ENCODE assay signal across 8 cellular contexts in the genomic region with DNA sequence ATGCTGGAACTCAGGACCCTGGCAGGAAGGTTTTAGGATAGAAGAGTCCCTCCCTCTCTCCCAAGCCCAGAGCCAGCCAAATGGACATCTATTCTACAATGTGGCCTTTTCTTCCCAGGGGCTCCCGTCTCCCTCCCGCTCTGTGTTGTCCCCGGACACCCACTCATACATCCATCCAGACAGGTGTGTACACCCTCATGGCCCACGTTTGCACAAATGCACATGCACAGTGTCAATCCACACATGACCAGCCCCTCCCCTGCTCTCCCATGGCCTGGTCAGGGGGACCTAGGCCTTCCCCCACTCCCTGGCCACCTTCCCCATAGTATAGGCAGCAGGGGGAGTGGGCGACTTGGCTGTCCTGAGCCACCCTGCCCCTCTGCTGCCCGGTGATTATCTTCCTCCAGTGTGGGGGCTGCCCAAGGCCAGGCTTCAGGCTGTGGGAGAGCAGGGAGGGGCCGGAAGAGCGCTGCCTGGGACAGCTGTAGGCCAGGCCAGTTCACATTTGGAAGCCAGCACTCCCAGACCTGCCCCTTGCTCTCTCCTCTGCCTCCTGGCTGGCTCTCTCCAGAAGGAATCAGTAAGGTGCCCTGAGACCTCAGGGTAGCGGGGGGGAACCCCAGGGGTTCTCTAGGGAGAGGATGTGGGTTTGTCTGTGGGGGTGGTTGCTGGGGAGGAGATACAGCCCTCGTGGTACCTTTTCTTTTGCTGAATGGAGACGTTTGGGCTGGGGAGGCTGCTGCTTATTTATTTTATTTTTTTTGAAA. TPM values are rescaled to one million over a fixed set of nuclear protein-coding genes. Genes with fewer than 3 reads are reported as not detected.
DNase-seq lines count a peak whose midpoint lies in the region; ATAC-seq, FAIRE-seq and TF ChIP-seq lines count a peak whose summit lies in the region.

No MANE protein-coding gene starts in this region.

- no peaks in the 10 kb centered on the region for H3K36me3 Mint-ChIP-seq in natural killer cell

- no peak for TF ChIP-seq RAD21 in SK-N-SH (IDR thresholded peaks at IDR 0.05; ENCODE audit: low read length)

- FAIRE-seq in H54 (lab: Jason Lieb, UNC): no peak

- WGBS in SK-N-SH (ENCODE audit: low lambda C conversion rate): 67% methylated on average over 8 of the region's 11 CpGs

- no peaks in the 10 kb centered on the region for H4K20me1 ChIP-seq in SK-N-SH (ENCODE audit: insufficient read depth)

- H3K9me3 Mint-ChIP-seq in natural killer cell: no peaks in the 10 kb centered on the region

- no peak overlapping the region; a peak in 1 of 4 replicates for H3K27ac ChIP-seq in SK-N-SH (ENCODE audit: low read depth in 2 of 2, low read length in 1 of 2)

- no peak overlapping the region for H3K9ac ChIP-seq in SK-N-SH

- H3K4me3 ChIP-seq in SK-N-SH (ENCODE audit: low read depth in 2 of 2, low read length in 1 of 2): no peak overlapping the region

- peak; percentile 63 for DNase-seq in activated CD4-positive, alpha-beta T cell treated with anti-CD3 and anti-CD28 coated beads, Interleukin-2, amount 50 U/mL, for 1 hour
- peak; percentile 59 for DNase-seq in natural killer cell
- DNase-seq in H54 (ENCODE audit: insufficient read length, low spot score): no peak
- DNase-seq in NCI-H1092 treated with DMSO at 0.1 percent for 48 hours (lab: John Stamatoyannopoulos, UW): no peak
- no peak for DNase-seq in SK-N-SH
- DNase-seq in DMS79 treated with DMSO at 0.1 percent for 48 hours (lab: John Stamatoyannopoulos, UW): no peak

- POLR2A ChIA-PET in SK-N-SH (lab: Yijun Ruan, JAX): no interaction called here

- H3K27me3 ChIP-seq in SK-N-SH (ENCODE audit: insufficient read depth): no peaks in the 10 kb centered on the region

- no peaks in the 10 kb centered on the region for H3K9me2 ChIP-seq in SK-N-SH

- ATAC-seq in GM18502 (IDR thresholded peaks at IDR 0.05; ENCODE audit: poor library complexity, unreplicated experiment) (peak; percentile 59), HG03066 (IDR thresholded peaks at IDR 0.05; ENCODE audit: low read depth, unreplicated experiment) (peak; percentile 50), natural killer cell (peak; percentile 49 to 74 (median 72))

- intact Hi-C loops in natural killer cell (cut with micrococcal nuclease): loop anchor here (5.0 kb wide), 1 partner anchor 33 kb away; no protein-coding TSS in a partner anchor

- H3K79me2 ChIP-seq in SK-N-SH (ENCODE audit: insufficient read depth): no peaks in the 10 kb centered on the region

- no peak for TF ChIP-seq POLR2A in H54 (IDR thresholded peaks at IDR 0.05; ENCODE audit: low read depth, low read length)

- no peaks in the 10 kb centered on the region for H3K36me3 ChIP-seq in SK-N-SH (replicated peaks in 1 of 2; ENCODE audit: control insufficient read depth in 1 of 2, insufficient read depth in 2 of 2, low read length in 1 of 2)

- H3K4me2 ChIP-seq in SK-N-SH: no peak overlapping the region

- H2AFZ ChIP-seq in SK-N-SH (ENCODE audit: low read depth): no peak overlapping the region

- H3K27ac Mint-ChIP-seq in natural killer cell: peak overlapping the region; percentile 82 to 100

- no peak for TF ChIP-seq EP300 in SK-N-SH (IDR thresholded peaks at IDR 0.05; ENCODE audit: borderline replicate concordance in 1 of 2, low read depth in 1 of 2, low read length in 1 of 2)

- H3K4me1 Mint-ChIP-seq in natural killer cell: peaks cover 41 to 56% of the 10 kb centered on the region in 2 donors

- TF ChIP-seq CTCF in natural killer cell (IDR thresholded peaks at IDR 0.05) (no peak), SK-N-SH (IDR thresholded peaks at IDR 0.05) (no peak)

- no peaks in the 10 kb centered on the region for H3K9me3 ChIP-seq in SK-N-SH

- CTCF ChIA-PET in SK-N-SH (lab: Yijun Ruan, JAX): interaction anchor here (1.2 to 1.4 kb wide), 2 partner anchors 10 to 16 kb away, joined by 3 to 8 read pairs; no protein-coding TSS in a partner anchor

- no peaks in the 10 kb centered on the region for H3K27me3 Mint-ChIP-seq in natural killer cell (ENCODE audit: low read depth in 2 of 2)

- H3K4me1 ChIP-seq in SK-N-SH (ENCODE audit: control insufficient read depth in 1 of 2, insufficient read depth in 2 of 2, low read depth in 1 of 2, low read length in 1 of 2): peaks cover 0 to 58% of the 10 kb centered on the region in 2 experiments; a peak in 1 of 4 replicates

- H3K4me3 Mint-ChIP-seq in natural killer cell: peak overlapping the region; percentile 72

- H3F3A ChIP-seq in SK-N-SH (replicated peaks; ENCODE audit: insufficient read depth): no peaks in the 10 kb centered on the region

TF ChIP-seq in SK-N-SH, 30 proteins besides CTCF, POLR2A, EP300 and RAD21:
- TF ChIP-seq, protein P1, sequence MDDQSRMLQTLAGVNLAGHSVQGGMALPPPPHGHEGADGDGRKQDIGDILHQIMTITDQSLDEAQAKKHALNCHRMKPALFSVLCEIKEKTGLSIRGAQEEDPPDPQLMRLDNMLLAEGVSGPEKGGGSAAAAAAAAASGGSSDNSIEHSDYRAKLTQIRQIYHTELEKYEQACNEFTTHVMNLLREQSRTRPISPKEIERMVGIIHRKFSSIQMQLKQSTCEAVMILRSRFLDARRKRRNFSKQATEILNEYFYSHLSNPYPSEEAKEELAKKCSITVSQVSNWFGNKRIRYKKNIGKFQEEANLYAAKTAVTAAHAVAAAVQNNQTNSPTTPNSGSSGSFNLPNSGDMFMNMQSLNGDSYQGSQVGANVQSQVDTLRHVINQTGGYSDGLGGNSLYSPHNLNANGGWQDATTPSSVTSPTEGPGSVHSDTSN (IDR thresholded peaks at IDR 0.05): no peak
- TF ChIP-seq MXI1 (IDR thresholded peaks at IDR 0.05; ENCODE audit: low read depth, low read length) (no peak), TEAD4 (IDR thresholded peaks at IDR 0.05; ENCODE audit: borderline replicate concordance, insufficient read depth) (no peak), TCF12 (IDR thresholded peaks at IDR 0.05) (no peak), FOXJ3 (CRISPR knock-in tag; IDR thresholded peaks at IDR 0.05) (no peak), TAF1 (IDR thresholded peaks at IDR 0.05; ENCODE audit: borderline replicate concordance, low read depth, low read length) (no peak), FOXM1 (IDR thresholded peaks at IDR 0.05; ENCODE audit: low read depth) (no peak), FOSL2 (IDR thresholded peaks at IDR 0.05; ENCODE audit: borderline replicate concordance, low read depth) (no peak), RXRA (IDR thresholded peaks at IDR 0.05; ENCODE audit: borderline replicate concordance, low read depth) (no peak), SIN3A (IDR thresholded peaks at IDR 0.05; ENCODE audit: borderline replicate concordance, low read depth, low read length) (no peak), JUND (IDR thresholded peaks at IDR 0.05) (no peak), POLR2AphosphoS5 (IDR thresholded peaks at IDR 0.05; ENCODE audit: low read depth, low read length) (no peak), GABPA (IDR thresholded peaks at IDR 0.05; ENCODE audit: low read depth) (no peak), CHD2 (IDR thresholded peaks at IDR 0.05; ENCODE audit: low read length, partially characterized antibody) (no peak)
- TF ChIP-seq, protein P2, sequence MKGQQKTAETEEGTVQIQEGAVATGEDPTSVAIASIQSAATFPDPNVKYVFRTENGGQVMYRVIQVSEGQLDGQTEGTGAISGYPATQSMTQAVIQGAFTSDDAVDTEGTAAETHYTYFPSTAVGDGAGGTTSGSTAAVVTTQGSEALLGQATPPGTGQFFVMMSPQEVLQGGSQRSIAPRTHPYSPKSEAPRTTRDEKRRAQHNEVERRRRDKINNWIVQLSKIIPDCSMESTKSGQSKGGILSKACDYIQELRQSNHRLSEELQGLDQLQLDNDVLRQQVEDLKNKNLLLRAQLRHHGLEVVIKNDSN (IDR thresholded peaks at IDR 0.05; ENCODE audit: borderline replicate concordance, low read depth): no peak
- TF ChIP-seq, protein P3, sequence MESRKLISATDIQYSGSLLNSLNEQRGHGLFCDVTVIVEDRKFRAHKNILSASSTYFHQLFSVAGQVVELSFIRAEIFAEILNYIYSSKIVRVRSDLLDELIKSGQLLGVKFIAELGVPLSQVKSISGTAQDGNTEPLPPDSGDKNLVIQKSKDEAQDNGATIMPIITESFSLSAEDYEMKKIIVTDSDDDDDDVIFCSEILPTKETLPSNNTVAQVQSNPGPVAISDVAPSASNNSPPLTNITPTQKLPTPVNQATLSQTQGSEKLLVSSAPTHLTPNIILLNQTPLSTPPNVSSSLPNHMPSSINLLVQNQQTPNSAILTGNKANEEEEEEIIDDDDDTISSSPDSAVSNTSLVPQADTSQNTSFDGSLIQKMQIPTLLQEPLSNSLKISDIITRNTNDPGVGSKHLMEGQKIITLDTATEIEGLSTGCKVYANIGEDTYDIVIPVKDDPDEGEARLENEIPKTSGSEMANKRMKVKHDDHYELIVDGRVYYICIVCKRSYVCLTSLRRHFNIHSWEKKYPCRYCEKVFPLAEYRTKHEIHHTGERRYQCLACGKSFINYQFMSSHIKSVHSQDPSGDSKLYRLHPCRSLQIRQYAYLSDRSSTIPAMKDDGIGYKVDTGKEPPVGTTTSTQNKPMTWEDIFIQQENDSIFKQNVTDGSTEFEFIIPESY (IDR thresholded peaks at IDR 0.05; ENCODE audit: borderline replicate concordance, low read depth): no peak

RNA-seq across cellular contexts. Expression of gene PTPN7, which starts 4.1 kb away (rescaled TPM):
- 100 to 1,000 TPM; 144 to 241 (median 196) TPM for total RNA-seq in natural killer cell
- not detected in 2 replicates for polyA plus RNA-seq in SK-N-SH (2012; rRNA removed)
- polyA plus RNA-seq in SK-N-SH (2012; cell fraction: cytosol; rRNA removed): 0.01 TPM in 1 of 2 replicates, not detected in the other
- not detected in 2 replicates for polyA plus RNA-seq in SK-N-SH (2012; cell fraction: nucleus; rRNA removed)

RNA-seq across cellular contexts. Expression of gene ARL8A, which starts 19.9 kb away (rescaled TPM):
- 100 to 1,000 TPM; 109 to 120 (median 109) TPM for total RNA-seq in natural killer cell
- 62.0 and 66.9 TPM in 2 replicates for polyA plus RNA-seq in SK-N-SH (2012; rRNA removed)
- 47.7 and 57.8 TPM in 2 replicates for polyA plus RNA-seq in SK-N-SH (2012; cell fraction: cytosol; rRNA removed)
- 77.1 and 78.7 TPM in 2 replicates for polyA plus RNA-seq in SK-N-SH (2012; cell fraction: nucleus; rRNA removed)

RNA-seq across cellular contexts. Expression of gene LGR6, which starts 29.1 kb away (rescaled TPM):
- 10 to 100 TPM; 58.3 to 65.2 (median 60.9) TPM for total RNA-seq in natural killer cell
- 0.03 TPM in 1 of 2 replicates, not detected in the other for polyA plus RNA-seq in SK-N-SH (2012; rRNA removed)
- 0.03 TPM in 1 of 2 replicates, not detected in the other for polyA plus RNA-seq in SK-N-SH (2012; cell fraction: cytosol; rRNA removed)
- 0.06 TPM in 1 of 2 replicates, not detected in the other for polyA plus RNA-seq in SK-N-SH (2012; cell fraction: nucleus; rRNA removed)

RNA-seq across cellular contexts. Expression of gene GPR37L1, which starts 41.7 kb away (rescaled TPM):
- not detected for total RNA-seq in natural killer cell
- polyA plus RNA-seq in SK-N-SH (2012; rRNA removed): not detected in 2 replicates
- polyA plus RNA-seq in SK-N-SH (2012; cell fraction: cytosol; rRNA removed): not detected in 2 replicates
- polyA plus RNA-seq in SK-N-SH (2012; cell fraction: nucleus; rRNA removed): 0.02 TPM in 1 of 2 replicates, not detected in the other

Comparison
In these comparisons a context has a peak if more than half of its experiments do, and no peak if none do; other contexts are left out.
1. DNase-seq: peak in activated CD4-positive, alpha-beta T cell treated with anti-CD3 and anti-CD28 coated beads, Interleukin-2, amount 50 U/mL, for 1 hour (single experiment) and natural killer cell (single experiment); none in H54 (single experiment), NCI-H1092 treated with DMSO at 0.1 percent for 48 hours (single experiment), SK-N-SH (single experiment) and DMS79 treated with DMSO at 0.1 percent for 48 hours (single experiment).
2. Peak in every context shown above with its lines, with median percentiles within 50 percentile points of each other: ATAC-seq.